ENCODE assay signal across 15 cellular contexts in genomic region chr1:230287674-230288315, GRCh38.
A peak's percentile ranks its signal among the peaks of the same experiment; 100 is the strongest.
DNase-seq lines count a peak whose midpoint lies in the region; ATAC-seq, FAIRE-seq and TF ChIP-seq lines count a peak whose summit lies in the region.
"Had no signal": no experiment of that assay in that cellular context is flagged by ENCODE, and none has a peak within 500 bp of the region (broad histone marks: within the 10 kb centered on the region; RNA-seq: fewer than 3 reads in every experiment).

No MANE protein-coding gene starts in this region.

- H4K20me1 ChIP-seq in astrocyte (ENCODE audit: insufficient read depth, low read length), result no peaks in the 10 kb centered on the region

- H2AFZ ChIP-seq in astrocyte (ENCODE audit: low read depth, low read length), result no peak overlapping the region

- H3K4me3 ChIP-seq in astrocyte (ENCODE audit: insufficient read depth, low read depth, low read length) (no peak overlapping the region), lower lobe of right lung (no peak overlapping the region)
- H3K4me3 ChIP-seq: SJSA1 had no signal

- ATAC-seq in natural killer cell treated with Interleukin-12 subunit alpha and Interleukin-12 subunit beta and Interleukin-15 and Interleukin-18, amount 100 ng/mL, for 72 hours, result no peak
- no peak for ATAC-seq in natural killer cell
- ATAC-seq in lower lobe of right lung, result no peak

- no peaks in the 10 kb centered on the region for H3K36me3 ChIP-seq in astrocyte (ENCODE audit: insufficient read depth, low read length)
- no peaks in the 10 kb centered on the region for H3K36me3 ChIP-seq in lower lobe of right lung
- H3K36me3 ChIP-seq: SJSA1 had no signal

- DNase-seq in natural killer cell treated with Interleukin-12 subunit alpha and Interleukin-12 subunit beta and Interleukin-15 and Interleukin-18, amount 100 ng/mL, for 72 hours (ENCODE audit: low spot score), result peak; percentile 46
- DNase-seq in natural killer cell (no peak), astrocyte (ENCODE audit: low read depth) (no peak), lower lobe of right lung (peak; percentile 34), mucosa of gallbladder (ENCODE audit: low spot score) (no peak), HCEC 1CT (no peak), NCI-H2081 (lab: John Stamatoyannopoulos, UW) (no peak)
- DNase-seq: AML-193; CD4-positive, alpha-beta T cell; GOT3; MM.1S; NCI-H1105 treated with DMSO at 0.1 percent for 48 hours; NCI-H187 treated with DMSO at 0.1 percent for 48 hours; OCI-M1 had no signal

- no peak overlapping the region for H3K4me3 Mint-ChIP-seq in natural killer cell treated with Interleukin-12 subunit alpha and Interleukin-12 subunit beta and Interleukin-15 and Interleukin-18, amount 100 ng/mL, for 72 hours
- no peak overlapping the region for H3K4me3 Mint-ChIP-seq in natural killer cell
- H3K4me3 Mint-ChIP-seq in astrocyte (ENCODE audit: unreplicated experiment), result peak overlapping the region; percentile 64
- H3K4me3 Mint-ChIP-seq: CD4-positive, alpha-beta T cell had no signal

- H3K27ac ChIP-seq in astrocyte (ENCODE audit: low read depth, low read length) (no peak overlapping the region), lower lobe of right lung (no peak overlapping the region)
- H3K27ac ChIP-seq: SJSA1 had no signal

- H3K4me1 ChIP-seq in astrocyte (ENCODE audit: insufficient read depth, low read length) (no peaks in the 10 kb centered on the region), lower lobe of right lung (no peaks in the 10 kb centered on the region)
- H3K4me1 ChIP-seq: SJSA1 had no signal

- no peak overlapping the region for H3K27ac Mint-ChIP-seq in natural killer cell treated with Interleukin-12 subunit alpha and Interleukin-12 subunit beta and Interleukin-15 and Interleukin-18, amount 100 ng/mL, for 72 hours
- H3K27ac Mint-ChIP-seq in natural killer cell (no peak overlapping the region), astrocyte (ENCODE audit: unreplicated experiment) (no peak overlapping the region)
- H3K27ac Mint-ChIP-seq: CD4-positive, alpha-beta T cell had no signal

- H3K27me3 Mint-ChIP-seq in natural killer cell treated with Interleukin-12 subunit alpha and Interleukin-12 subunit beta and Interleukin-15 and Interleukin-18, amount 100 ng/mL, for 72 hours, result peaks cover 5 to 12% of the 10 kb centered on the region in 2 donors
- H3K27me3 Mint-ChIP-seq in natural killer cell (ENCODE audit: low read depth in 2 of 2), result peaks cover 7% of the 10 kb centered on the region in 2 donors
- peaks cover 18% of the 10 kb centered on the region for H3K27me3 Mint-ChIP-seq in astrocyte (ENCODE audit: low read depth, unreplicated experiment)

- H3K79me2 ChIP-seq in astrocyte (ENCODE audit: insufficient read depth, low read length), result no peaks in the 10 kb centered on the region

- peaks cover 5 to 7% of the 10 kb centered on the region in 2 donors for H3K4me1 Mint-ChIP-seq in natural killer cell treated with Interleukin-12 subunit alpha and Interleukin-12 subunit beta and Interleukin-15 and Interleukin-18, amount 100 ng/mL, for 72 hours (ENCODE audit: low read depth in 2 of 2)
- H3K4me1 Mint-ChIP-seq in natural killer cell (peaks cover 0 to 14% of the 10 kb centered on the region in 2 donors), astrocyte (ENCODE audit: low read depth, unreplicated experiment) (peaks cover 1% of the 10 kb centered on the region)

- no peak overlapping the region for H3K4me2 ChIP-seq in astrocyte (ENCODE audit: low read length)

- TF ChIP-seq CTCF in natural killer cell (IDR thresholded peaks at IDR 0.05), result no peak
- TF ChIP-seq CTCF in astrocyte (IDR thresholded peaks at IDR 0.05; ENCODE audit: insufficient read depth, low read depth, low read length), result no peak
- no peak for TF ChIP-seq CTCF in lower lobe of right lung (IDR thresholded peaks at IDR 0.05)

- H3K9me3 Mint-ChIP-seq in natural killer cell treated with Interleukin-12 subunit alpha and Interleukin-12 subunit beta and Interleukin-15 and Interleukin-18, amount 100 ng/mL, for 72 hours, result no peaks in the 10 kb centered on the region
- H3K9me3 Mint-ChIP-seq in natural killer cell, result no peaks in the 10 kb centered on the region
- no peaks in the 10 kb centered on the region for H3K9me3 Mint-ChIP-seq in astrocyte (ENCODE audit: unreplicated experiment)
- H3K9me3 Mint-ChIP-seq: CD4-positive, alpha-beta T cell had no signal

- peaks cover 6% of the 10 kb centered on the region for H3K27me3 ChIP-seq in astrocyte (ENCODE audit: insufficient read depth, low read length)
- peaks cover 10% of the 10 kb centered on the region for H3K27me3 ChIP-seq in lower lobe of right lung (ENCODE audit: low read depth)
- H3K27me3 ChIP-seq: SJSA1 had no signal

- no peak for FAIRE-seq in astrocyte (lab: Jason Lieb, UNC)

- H3K36me3 Mint-ChIP-seq in natural killer cell treated with Interleukin-12 subunit alpha and Interleukin-12 subunit beta and Interleukin-15 and Interleukin-18, amount 100 ng/mL, for 72 hours, result no peaks in the 10 kb centered on the region
- H3K36me3 Mint-ChIP-seq in natural killer cell, result no peaks in the 10 kb centered on the region
- H3K36me3 Mint-ChIP-seq in astrocyte (ENCODE audit: low read depth, unreplicated experiment), result peaks cover 21% of the 10 kb centered on the region

- intact Hi-C loops in natural killer cell (cut with micrococcal nuclease) (no loop called here), lower lobe of right lung (cut with DNase I) (no loop called here)

- H3K9me3 ChIP-seq in astrocyte (ENCODE audit: insufficient read depth, low read depth, low read length), result no peaks in the 10 kb centered on the region
- H3K9me3 ChIP-seq in lower lobe of right lung, result no peaks in the 10 kb centered on the region
- H3K9me3 ChIP-seq: SJSA1 had no signal

- H3K9ac ChIP-seq in astrocyte (ENCODE audit: low read length), result no peak overlapping the region

Comparison
In these comparisons a context has a peak if more than half of its experiments do, and no peak if none do; other contexts are left out.
1. DNase-seq: peak in natural killer cell treated with Interleukin-12 subunit alpha and Interleukin-12 subunit beta and Interleukin-15 and Interleukin-18, amount 100 ng/mL, for 72 hours (single experiment) and lower lobe of right lung (single experiment); none in natural killer cell (single experiment), astrocyte (single experiment), mucosa of gallbladder (single experiment), HCEC 1CT (single experiment) and NCI-H2081 (0 of 2).